In the genomic region with DNA sequence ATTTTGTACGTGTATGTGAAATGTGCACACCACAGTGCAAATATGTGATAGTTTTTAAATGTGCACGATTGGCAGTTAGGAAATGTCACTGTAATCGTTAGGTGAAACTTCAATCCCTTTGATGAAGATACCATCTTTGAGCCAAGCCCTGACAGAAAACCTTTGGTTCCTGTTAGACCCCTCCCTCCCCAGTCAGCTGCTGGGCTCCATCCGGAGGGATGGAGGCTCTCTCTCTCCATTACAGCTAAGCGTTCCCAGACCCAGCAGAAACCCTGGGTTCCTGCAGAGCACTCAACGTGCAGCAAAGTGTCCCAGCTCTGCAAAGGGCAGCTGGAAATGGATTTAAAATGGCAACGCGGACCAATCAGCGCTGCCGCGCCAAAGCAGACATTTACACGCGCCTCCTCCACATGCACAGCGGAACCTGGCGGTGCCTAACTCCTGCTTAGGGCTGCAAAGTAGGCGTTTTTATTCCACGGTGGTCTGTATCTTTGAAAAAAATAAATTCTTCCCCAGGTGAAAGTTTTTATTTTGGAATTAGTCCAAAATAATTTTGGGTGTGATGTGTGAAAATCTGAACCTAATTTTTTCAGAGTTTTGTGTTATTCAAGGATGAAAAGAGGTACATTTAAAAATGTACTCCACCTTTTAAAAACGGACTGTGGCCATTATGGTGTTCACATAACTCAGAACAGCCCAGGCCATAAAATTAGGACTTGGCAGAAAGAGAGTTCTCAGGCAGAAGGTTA, we compare ENCODE assay signal across 1 cellular context.
TF ChIP-seq lines count a peak whose summit lies in the region.

No MANE protein-coding gene starts in this region.

TF ChIP-seq in HepG2, 621 proteins besides CTCF, POLR2A, EP300 and RAD21 (continued from another document and continues in another):
- TF ChIP-seq, protein P1, sequence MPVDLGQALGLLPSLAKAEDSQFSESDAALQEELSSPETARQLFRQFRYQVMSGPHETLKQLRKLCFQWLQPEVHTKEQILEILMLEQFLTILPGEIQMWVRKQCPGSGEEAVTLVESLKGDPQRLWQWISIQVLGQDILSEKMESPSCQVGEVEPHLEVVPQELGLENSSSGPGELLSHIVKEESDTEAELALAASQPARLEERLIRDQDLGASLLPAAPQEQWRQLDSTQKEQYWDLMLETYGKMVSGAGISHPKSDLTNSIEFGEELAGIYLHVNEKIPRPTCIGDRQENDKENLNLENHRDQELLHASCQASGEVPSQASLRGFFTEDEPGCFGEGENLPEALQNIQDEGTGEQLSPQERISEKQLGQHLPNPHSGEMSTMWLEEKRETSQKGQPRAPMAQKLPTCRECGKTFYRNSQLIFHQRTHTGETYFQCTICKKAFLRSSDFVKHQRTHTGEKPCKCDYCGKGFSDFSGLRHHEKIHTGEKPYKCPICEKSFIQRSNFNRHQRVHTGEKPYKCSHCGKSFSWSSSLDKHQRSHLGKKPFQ (CRISPR knock-in tag; IDR thresholded peaks at IDR 0.05; ENCODE audit: insufficient replicate concordance): no peak
- peak; percentile 12; the same call in 1 of the 2 replicates for TF ChIP-seq SP5 (CRISPR knock-in tag; IDR thresholded peaks at IDR 0.05; ENCODE audit: borderline replicate concordance, low read depth)
- TF ChIP-seq, protein P2, sequence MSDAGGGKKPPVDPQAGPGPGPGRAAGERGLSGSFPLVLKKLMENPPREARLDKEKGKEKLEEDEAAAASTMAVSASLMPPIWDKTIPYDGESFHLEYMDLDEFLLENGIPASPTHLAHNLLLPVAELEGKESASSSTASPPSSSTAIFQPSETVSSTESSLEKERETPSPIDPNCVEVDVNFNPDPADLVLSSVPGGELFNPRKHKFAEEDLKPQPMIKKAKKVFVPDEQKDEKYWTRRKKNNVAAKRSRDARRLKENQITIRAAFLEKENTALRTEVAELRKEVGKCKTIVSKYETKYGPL (CRISPR knock-in tag; IDR thresholded peaks at IDR 0.05): no peak
- no peak for TF ChIP-seq ATRX (CRISPR knock-in tag; IDR thresholded peaks at IDR 0.05; ENCODE audit: borderline replicate concordance)
- TF ChIP-seq ZNF615 (CRISPR knock-in tag; IDR thresholded peaks at IDR 0.05; ENCODE audit: borderline replicate concordance): peak; percentile 85; the same call in 1 of the 2 replicates
- TF ChIP-seq MIER2 (CRISPR knock-in tag; IDR thresholded peaks at IDR 0.05): peak; percentile 11; the same call in 1 of the 2 replicates
- TF ChIP-seq, protein P3, sequence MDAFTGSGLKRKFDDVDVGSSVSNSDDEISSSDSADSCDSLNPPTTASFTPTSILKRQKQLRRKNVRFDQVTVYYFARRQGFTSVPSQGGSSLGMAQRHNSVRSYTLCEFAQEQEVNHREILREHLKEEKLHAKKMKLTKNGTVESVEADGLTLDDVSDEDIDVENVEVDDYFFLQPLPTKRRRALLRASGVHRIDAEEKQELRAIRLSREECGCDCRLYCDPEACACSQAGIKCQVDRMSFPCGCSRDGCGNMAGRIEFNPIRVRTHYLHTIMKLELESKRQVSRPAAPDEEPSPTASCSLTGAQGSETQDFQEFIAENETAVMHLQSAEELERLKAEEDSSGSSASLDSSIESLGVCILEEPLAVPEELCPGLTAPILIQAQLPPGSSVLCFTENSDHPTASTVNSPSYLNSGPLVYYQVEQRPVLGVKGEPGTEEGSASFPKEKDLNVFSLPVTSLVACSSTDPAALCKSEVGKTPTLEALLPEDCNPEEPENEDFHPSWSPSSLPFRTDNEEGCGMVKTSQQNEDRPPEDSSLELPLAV (CRISPR knock-in tag; conservative IDR thresholded peaks at IDR 0.05; ENCODE audit: low read depth): no peak
- TF ChIP-seq FOXC1 (CRISPR knock-in tag; IDR thresholded peaks at IDR 0.05; ENCODE audit: borderline replicate concordance): no peak
- TF ChIP-seq ZNF678 (CRISPR knock-in tag; IDR thresholded peaks at IDR 0.05): no peak
- TF ChIP-seq HNRNPUL1 (IDR thresholded peaks at IDR 0.05; ENCODE audit: low read depth, low read length): no peak
- no peak for TF ChIP-seq ZNF567 (CRISPR knock-in tag; IDR thresholded peaks at IDR 0.05; ENCODE audit: borderline replicate concordance)
- TF ChIP-seq, protein P4, sequence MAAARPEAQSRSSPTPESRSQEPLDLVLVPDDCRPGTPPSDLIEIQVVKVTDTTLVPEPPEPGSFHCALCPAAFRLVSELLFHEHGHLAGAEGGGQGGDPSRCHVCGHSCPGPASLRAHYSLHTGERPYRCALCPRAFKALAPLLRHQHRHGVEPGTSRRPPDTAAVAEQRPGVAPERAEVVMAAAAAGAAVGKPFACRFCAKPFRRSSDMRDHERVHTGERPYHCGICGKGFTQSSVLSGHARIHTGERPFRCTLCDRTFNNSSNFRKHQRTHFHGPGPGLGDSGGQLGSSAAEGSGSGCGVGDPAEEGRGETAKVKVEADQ (CRISPR knock-in tag; IDR thresholded peaks at IDR 0.05; ENCODE audit: borderline replicate concordance): no peak
- TF ChIP-seq ZNF329 (CRISPR knock-in tag; IDR thresholded peaks at IDR 0.05; ENCODE audit: low read depth): no peak
- no peak for TF ChIP-seq IRX3 (CRISPR knock-in tag; IDR thresholded peaks at IDR 0.05; ENCODE audit: borderline replicate concordance, low read depth)
- TF ChIP-seq, protein P5, sequence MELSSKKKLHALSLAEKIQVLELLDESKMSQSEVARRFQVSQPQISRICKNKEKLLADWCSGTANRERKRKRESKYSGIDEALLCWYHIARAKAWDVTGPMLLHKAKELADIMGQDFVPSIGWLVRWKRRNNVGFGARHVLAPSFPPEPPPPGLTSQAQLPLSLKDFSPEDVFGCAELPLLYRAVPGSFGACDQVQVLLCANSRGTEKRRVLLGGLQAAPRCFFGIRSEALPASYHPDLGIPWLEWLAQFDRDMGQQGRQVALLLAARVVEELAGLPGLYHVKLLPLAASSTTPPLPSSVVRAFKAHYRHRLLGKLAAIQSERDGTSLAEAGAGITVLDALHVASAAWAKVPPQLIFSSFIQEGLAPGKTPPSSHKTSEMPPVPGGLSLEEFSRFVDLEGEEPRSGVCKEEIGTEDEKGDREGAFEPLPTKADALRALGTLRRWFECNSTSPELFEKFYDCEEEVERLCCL (CRISPR knock-in tag; IDR thresholded peaks at IDR 0.05; ENCODE audit: borderline replicate concordance): no peak
- no peak for TF ChIP-seq SMYD3 (CRISPR knock-in tag; IDR thresholded peaks at IDR 0.05)
- peak; percentile 73 for TF ChIP-seq TGIF2 (CRISPR knock-in tag; IDR thresholded peaks at IDR 0.05)
- TF ChIP-seq ZNF101 (CRISPR knock-in tag; IDR thresholded peaks at IDR 0.05; ENCODE audit: borderline replicate concordance, low read depth): no peak
- TF ChIP-seq, protein P6, sequence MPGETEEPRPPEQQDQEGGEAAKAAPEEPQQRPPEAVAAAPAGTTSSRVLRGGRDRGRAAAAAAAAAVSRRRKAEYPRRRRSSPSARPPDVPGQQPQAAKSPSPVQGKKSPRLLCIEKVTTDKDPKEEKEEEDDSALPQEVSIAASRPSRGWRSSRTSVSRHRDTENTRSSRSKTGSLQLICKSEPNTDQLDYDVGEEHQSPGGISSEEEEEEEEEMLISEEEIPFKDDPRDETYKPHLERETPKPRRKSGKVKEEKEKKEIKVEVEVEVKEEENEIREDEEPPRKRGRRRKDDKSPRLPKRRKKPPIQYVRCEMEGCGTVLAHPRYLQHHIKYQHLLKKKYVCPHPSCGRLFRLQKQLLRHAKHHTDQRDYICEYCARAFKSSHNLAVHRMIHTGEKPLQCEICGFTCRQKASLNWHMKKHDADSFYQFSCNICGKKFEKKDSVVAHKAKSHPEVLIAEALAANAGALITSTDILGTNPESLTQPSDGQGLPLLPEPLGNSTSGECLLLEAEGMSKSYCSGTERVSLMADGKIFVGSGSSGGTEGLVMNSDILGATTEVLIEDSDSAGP (CRISPR knock-in tag; IDR thresholded peaks at IDR 0.05; ENCODE audit: borderline replicate concordance): no peak; the same call in 1 of the 2 replicates
- TF ChIP-seq ZNF143 (CRISPR knock-in tag; IDR thresholded peaks at IDR 0.05): no peak
- no peak for TF ChIP-seq TSC22D2 (CRISPR knock-in tag; IDR thresholded peaks at IDR 0.05; ENCODE audit: borderline replicate concordance)
- peak; percentile 76; the same call in 1 of the 2 replicates for TF ChIP-seq ZNF292 (CRISPR knock-in tag; IDR thresholded peaks at IDR 0.05; ENCODE audit: borderline replicate concordance, low read depth)
- no peak for TF ChIP-seq MATR3 (CRISPR knock-in tag; IDR thresholded peaks at IDR 0.05)
- no peak for TF ChIP-seq TOE1 (CRISPR knock-in tag; IDR thresholded peaks at IDR 0.05)
- no peak for TF ChIP-seq MZF1 (CRISPR knock-in tag; IDR thresholded peaks at IDR 0.05; ENCODE audit: borderline replicate concordance)
- TF ChIP-seq NCOA5 (CRISPR knock-in tag; IDR thresholded peaks at IDR 0.05): no peak
- no peak for TF ChIP-seq ZNF337 (CRISPR knock-in tag; IDR thresholded peaks at IDR 0.05; ENCODE audit: borderline replicate concordance, low read depth)
- TF ChIP-seq SCMH1 (CRISPR knock-in tag; IDR thresholded peaks at IDR 0.05; ENCODE audit: borderline replicate concordance): no peak
- TF ChIP-seq NFYB (CRISPR knock-in tag; IDR thresholded peaks at IDR 0.05): peak; percentile 75
- TF ChIP-seq, protein P7, sequence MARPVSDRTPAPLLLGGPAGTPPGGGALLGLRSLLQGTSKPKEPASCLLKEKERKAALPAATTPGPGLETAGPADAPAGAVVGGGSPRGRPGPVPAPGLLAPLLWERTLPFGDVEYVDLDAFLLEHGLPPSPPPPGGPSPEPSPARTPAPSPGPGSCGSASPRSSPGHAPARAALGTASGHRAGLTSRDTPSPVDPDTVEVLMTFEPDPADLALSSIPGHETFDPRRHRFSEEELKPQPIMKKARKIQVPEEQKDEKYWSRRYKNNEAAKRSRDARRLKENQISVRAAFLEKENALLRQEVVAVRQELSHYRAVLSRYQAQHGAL (CRISPR knock-in tag; IDR thresholded peaks at IDR 0.05; ENCODE audit: not compliant biosample characterization): no peak
- TF ChIP-seq, protein P8, sequence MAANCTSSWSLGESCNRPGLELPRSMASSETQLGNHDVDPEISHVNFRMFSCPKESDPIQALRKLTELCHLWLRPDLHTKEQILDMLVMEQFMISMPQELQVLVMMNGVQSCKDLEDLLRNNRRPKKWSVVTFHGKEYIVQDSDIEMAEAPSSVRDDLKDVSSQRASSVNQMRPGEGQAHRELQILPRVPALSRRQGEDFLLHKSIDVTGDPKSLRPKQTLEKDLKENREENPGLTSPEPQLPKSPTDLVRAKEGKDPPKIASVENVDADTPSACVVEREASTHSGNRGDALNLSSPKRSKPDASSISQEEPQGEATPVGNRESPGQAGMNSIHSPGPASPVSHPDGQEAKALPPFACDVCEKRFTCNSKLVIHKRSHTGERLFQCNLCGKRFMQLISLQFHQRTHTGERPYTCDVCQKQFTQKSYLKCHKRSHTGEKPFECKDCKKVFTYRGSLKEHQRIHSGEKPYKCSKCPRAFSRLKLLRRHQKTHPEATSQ (CRISPR knock-in tag; IDR thresholded peaks at IDR 0.05; ENCODE audit: borderline replicate concordance): no peak
- no peak for TF ChIP-seq SNAPC2 (CRISPR knock-in tag; IDR thresholded peaks at IDR 0.05)
- no peak for TF ChIP-seq PAF1 (CRISPR knock-in tag; IDR thresholded peaks at IDR 0.05)
- TF ChIP-seq, protein P9, sequence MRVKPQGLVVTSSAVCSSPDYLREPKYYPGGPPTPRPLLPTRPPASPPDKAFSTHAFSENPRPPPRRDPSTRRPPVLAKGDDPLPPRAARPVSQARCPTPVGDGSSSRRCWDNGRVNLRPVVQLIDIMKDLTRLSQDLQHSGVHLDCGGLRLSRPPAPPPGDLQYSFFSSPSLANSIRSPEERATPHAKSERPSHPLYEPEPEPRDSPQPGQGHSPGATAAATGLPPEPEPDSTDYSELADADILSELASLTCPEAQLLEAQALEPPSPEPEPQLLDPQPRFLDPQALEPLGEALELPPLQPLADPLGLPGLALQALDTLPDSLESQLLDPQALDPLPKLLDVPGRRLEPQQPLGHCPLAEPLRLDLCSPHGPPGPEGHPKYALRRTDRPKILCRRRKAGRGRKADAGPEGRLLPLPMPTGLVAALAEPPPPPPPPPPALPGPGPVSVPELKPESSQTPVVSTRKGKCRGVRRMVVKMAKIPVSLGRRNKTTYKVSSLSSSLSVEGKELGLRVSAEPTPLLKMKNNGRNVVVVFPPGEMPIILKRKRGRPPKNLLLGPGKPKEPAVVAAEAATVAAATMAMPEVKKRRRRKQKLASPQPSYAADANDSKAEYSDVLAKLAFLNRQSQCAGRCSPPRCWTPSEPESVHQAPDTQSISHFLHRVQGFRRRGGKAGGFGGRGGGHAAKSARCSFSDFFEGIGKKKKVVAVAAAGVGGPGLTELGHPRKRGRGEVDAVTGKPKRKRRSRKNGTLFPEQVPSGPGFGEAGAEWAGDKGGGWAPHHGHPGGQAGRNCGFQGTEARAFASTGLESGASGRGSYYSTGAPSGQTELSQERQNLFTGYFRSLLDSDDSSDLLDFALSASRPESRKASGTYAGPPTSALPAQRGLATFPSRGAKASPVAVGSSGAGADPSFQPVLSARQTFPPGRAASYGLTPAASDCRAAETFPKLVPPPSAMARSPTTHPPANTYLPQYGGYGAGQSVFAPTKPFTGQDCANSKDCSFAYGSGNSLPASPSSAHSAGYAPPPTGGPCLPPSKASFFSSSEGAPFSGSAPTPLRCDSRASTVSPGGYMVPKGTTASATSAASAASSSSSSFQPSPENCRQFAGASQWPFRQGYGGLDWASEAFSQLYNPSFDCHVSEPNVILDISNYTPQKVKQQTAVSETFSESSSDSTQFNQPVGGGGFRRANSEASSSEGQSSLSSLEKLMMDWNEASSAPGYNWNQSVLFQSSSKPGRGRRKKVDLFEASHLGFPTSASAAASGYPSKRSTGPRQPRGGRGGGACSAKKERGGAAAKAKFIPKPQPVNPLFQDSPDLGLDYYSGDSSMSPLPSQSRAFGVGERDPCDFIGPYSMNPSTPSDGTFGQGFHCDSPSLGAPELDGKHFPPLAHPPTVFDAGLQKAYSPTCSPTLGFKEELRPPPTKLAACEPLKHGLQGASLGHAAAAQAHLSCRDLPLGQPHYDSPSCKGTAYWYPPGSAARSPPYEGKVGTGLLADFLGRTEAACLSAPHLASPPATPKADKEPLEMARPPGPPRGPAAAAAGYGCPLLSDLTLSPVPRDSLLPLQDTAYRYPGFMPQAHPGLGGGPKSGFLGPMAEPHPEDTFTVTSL (CRISPR knock-in tag; IDR thresholded peaks at IDR 0.05; ENCODE audit: borderline replicate concordance): no peak; the same call in 1 of the 2 replicates
- no peak for TF ChIP-seq SRSF9 (IDR thresholded peaks at IDR 0.05; ENCODE audit: borderline replicate concordance, insufficient read depth, low read depth, low read length, poor library complexity, severe bottlenecking)
- no peak for TF ChIP-seq MAF1 (CRISPR knock-in tag; IDR thresholded peaks at IDR 0.05; ENCODE audit: borderline replicate concordance)
- TF ChIP-seq, protein P10, sequence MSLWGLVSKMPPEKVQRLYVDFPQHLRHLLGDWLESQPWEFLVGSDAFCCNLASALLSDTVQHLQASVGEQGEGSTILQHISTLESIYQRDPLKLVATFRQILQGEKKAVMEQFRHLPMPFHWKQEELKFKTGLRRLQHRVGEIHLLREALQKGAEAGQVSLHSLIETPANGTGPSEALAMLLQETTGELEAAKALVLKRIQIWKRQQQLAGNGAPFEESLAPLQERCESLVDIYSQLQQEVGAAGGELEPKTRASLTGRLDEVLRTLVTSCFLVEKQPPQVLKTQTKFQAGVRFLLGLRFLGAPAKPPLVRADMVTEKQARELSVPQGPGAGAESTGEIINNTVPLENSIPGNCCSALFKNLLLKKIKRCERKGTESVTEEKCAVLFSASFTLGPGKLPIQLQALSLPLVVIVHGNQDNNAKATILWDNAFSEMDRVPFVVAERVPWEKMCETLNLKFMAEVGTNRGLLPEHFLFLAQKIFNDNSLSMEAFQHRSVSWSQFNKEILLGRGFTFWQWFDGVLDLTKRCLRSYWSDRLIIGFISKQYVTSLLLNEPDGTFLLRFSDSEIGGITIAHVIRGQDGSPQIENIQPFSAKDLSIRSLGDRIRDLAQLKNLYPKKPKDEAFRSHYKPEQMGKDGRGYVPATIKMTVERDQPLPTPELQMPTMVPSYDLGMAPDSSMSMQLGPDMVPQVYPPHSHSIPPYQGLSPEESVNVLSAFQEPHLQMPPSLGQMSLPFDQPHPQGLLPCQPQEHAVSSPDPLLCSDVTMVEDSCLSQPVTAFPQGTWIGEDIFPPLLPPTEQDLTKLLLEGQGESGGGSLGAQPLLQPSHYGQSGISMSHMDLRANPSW (CRISPR knock-in tag; IDR thresholded peaks at IDR 0.05; ENCODE audit: borderline replicate concordance): no peak
- TF ChIP-seq SRSF4 (IDR thresholded peaks at IDR 0.05; ENCODE audit: low read depth, low read length, poor library complexity, severe bottlenecking): no peak
